ENCODE assay signal across 1 cellular context in genomic region chr12:66746489-66747201, GRCh38.
TF ChIP-seq lines count a peak whose summit lies in the region.

No MANE protein-coding gene starts in this region.

TF ChIP-seq in GM23338, 12 proteins besides CTCF, POLR2A, EP300 and RAD21 (continued from another document):
- TF ChIP-seq, protein P1, sequence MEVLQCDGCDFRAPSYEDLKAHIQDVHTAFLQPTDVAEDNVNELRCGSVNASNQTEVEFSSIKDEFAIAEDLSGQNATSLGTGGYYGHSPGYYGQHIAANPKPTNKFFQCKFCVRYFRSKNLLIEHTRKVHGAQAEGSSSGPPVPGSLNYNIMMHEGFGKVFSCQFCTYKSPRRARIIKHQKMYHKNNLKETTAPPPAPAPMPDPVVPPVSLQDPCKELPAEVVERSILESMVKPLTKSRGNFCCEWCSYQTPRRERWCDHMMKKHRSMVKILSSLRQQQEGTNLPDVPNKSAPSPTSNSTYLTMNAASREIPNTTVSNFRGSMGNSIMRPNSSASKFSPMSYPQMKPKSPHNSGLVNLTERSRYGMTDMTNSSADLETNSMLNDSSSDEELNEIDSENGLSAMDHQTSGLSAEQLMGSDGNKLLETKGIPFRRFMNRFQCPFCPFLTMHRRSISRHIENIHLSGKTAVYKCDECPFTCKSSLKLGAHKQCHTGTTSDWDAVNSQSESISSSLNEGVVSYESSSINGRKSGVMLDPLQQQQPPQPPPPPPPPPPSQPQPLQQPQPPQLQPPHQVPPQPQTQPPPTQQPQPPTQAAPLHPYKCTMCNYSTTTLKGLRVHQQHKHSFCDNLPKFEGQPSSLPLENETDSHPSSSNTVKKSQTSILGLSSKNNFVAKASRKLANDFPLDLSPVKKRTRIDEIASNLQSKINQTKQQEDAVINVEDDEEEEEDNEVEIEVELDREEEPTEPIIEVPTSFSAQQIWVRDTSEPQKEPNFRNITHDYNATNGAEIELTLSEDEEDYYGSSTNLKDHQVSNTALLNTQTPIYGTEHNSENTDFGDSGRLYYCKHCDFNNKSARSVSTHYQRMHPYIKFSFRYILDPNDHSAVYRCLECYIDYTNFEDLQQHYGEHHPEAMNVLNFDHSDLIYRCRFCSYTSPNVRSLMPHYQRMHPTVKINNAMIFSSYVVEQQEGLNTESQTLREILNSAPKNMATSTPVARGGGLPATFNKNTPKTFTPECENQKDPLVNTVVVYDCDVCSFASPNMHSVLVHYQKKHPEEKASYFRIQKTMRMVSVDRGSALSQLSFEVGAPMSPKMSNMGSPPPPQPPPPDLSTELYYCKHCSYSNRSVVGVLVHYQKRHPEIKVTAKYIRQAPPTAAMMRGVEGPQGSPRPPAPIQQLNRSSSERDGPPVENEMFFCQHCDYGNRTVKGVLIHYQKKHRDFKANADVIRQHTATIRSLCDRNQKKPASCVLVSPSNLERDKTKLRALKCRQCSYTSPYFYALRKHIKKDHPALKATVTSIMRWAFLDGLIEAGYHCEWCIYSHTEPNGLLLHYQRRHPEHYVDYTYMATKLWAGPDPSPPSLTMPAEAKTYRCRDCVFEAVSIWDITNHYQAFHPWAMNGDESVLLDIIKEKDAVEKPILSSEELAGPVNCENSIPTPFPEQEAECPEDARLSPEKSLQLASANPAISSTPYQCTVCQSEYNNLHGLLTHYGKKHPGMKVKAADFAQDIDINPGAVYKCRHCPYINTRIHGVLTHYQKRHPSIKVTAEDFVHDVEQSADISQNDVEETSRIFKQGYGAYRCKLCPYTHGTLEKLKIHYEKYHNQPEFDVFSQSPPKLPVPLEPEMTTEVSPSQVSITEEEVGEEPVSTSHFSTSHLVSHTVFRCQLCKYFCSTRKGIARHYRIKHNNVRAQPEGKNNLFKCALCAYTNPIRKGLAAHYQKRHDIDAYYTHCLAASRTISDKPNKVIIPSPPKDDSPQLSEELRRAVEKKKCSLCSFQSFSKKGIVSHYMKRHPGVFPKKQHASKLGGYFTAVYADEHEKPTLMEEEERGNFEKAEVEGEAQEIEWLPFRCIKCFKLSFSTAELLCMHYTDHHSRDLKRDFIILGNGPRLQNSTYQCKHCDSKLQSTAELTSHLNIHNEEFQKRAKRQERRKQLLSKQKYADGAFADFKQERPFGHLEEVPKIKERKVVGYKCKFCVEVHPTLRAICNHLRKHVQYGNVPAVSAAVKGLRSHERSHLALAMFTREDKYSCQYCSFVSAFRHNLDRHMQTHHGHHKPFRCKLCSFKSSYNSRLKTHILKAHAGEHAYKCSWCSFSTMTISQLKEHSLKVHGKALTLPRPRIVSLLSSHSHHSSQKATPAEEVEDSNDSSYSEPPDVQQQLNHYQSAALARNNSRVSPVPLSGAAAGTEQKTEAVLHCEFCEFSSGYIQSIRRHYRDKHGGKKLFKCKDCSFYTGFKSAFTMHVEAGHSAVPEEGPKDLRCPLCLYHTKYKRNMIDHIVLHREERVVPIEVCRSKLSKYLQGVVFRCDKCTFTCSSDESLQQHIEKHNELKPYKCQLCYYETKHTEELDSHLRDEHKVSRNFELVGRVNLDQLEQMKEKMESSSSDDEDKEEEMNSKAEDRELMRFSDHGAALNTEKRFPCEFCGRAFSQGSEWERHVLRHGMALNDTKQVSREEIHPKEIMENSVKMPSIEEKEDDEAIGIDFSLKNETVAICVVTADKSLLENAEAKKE (CRISPR knock-in tag; IDR thresholded peaks at IDR 0.05), result no peak
- TF ChIP-seq JUNB (IDR thresholded peaks at IDR 0.05; ENCODE audit: unreplicated experiment), result no peak
- TF ChIP-seq CREB1 (CRISPR knock-in tag; IDR thresholded peaks at IDR 0.05; ENCODE audit: low read depth), result no peak
- no peak for TF ChIP-seq ZNF114 (CRISPR knock-in tag; IDR thresholded peaks at IDR 0.05)
